Comparison of ENCODE assay signal across 1 cellular context in genomic region chr7:31478018-31478417, GRCh38.
TF ChIP-seq lines count a peak whose summit lies in the region.

No MANE protein-coding gene starts in this region.

TF ChIP-seq in H1, 55 proteins besides CTCF, POLR2A, EP300 and RAD21:
- TF ChIP-seq MAX (IDR thresholded peaks at IDR 0.05) (no peak), POLR2AphosphoS5 (IDR thresholded peaks at IDR 0.05; ENCODE audit: low read depth, low read length) (no peak), TEAD4 (IDR thresholded peaks at IDR 0.05; ENCODE audit: low read depth, low read length) (no peak), TCF12 (IDR thresholded peaks at IDR 0.05; ENCODE audit: low read depth, low read length) (no peak), KDM1A (IDR thresholded peaks at IDR 0.05; ENCODE audit: borderline replicate concordance, low read length) (no peak), SP2 (IDR thresholded peaks at IDR 0.05; ENCODE audit: low read length) (no peak), RBBP5 (IDR thresholded peaks at IDR 0.05; ENCODE audit: borderline replicate concordance, low read depth, low read length) (no peak), POU5F1 (IDR thresholded peaks at IDR 0.05; ENCODE audit: low read depth, low read length) (no peak), ZNF274 (IDR thresholded peaks at IDR 0.05; ENCODE audit: borderline replicate concordance, extremely low read depth, low read length) (no peak), SP4 (IDR thresholded peaks at IDR 0.05; ENCODE audit: low read length) (no peak), CHD2 (IDR thresholded peaks at IDR 0.05; ENCODE audit: low read length) (no peak), SIN3A (conservative IDR thresholded peaks at IDR 0.05 in 1 of 2, IDR thresholded peaks at IDR 0.05 in 1 of 2; ENCODE audit: low read depth in 1 of 2, low read length in 2 of 2) (no peak), HDAC2 (IDR thresholded peaks at IDR 0.05; ENCODE audit: borderline replicate concordance in 1 of 2, low read depth in 2 of 2, low read length in 2 of 2) (no peak), SAP30 (IDR thresholded peaks at IDR 0.05; ENCODE audit: insufficient read depth, insufficient replicate concordance, low read length) (no peak), RNF2 (IDR thresholded peaks at IDR 0.05; ENCODE audit: borderline replicate concordance, low read depth, low read length, missing control alignments, poor library complexity, severe bottlenecking) (no peak)
- TF ChIP-seq, protein P1, sequence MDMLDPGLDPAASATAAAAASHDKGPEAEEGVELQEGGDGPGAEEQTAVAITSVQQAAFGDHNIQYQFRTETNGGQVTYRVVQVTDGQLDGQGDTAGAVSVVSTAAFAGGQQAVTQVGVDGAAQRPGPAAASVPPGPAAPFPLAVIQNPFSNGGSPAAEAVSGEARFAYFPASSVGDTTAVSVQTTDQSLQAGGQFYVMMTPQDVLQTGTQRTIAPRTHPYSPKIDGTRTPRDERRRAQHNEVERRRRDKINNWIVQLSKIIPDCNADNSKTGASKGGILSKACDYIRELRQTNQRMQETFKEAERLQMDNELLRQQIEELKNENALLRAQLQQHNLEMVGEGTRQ (IDR thresholded peaks at IDR 0.05; ENCODE audit: low read length), result no peak
